ENCODE assay signal across 1 cellular context in genomic region chr21:38229260-38229877, GRCh38.
TF ChIP-seq lines count a peak whose summit lies in the region.

No MANE protein-coding gene starts in this region.

TF ChIP-seq in HEK293, 187 proteins besides CTCF, POLR2A, EP300 and RAD21 (continued from another document and continues in another):
- TF ChIP-seq BCL6B (tag by site-specific recombination; IDR thresholded peaks at IDR 0.05) (no peak), PRDM6 (tag by site-specific recombination; IDR thresholded peaks at IDR 0.05) (no peak), ZNF549 (tag by site-specific recombination; IDR thresholded peaks at IDR 0.05) (peak; percentile 74; the same call in 1 of the 2 replicates), ZNF473 (tag by site-specific recombination; IDR thresholded peaks at IDR 0.05) (no peak), ZNF366 (tag by site-specific recombination; conservative IDR thresholded peaks at IDR 0.05) (no peak), ZBTB1 (tag by site-specific recombination; IDR thresholded peaks at IDR 0.05) (no peak), ZNF416 (tag by site-specific recombination; IDR thresholded peaks at IDR 0.05) (peak; percentile 64; the same call in 1 of the 2 replicates), SETDB1 (IDR thresholded peaks at IDR 0.05; ENCODE audit: insufficient read length, low read length) (peak; percentile 98), ZNF560 (tag by site-specific recombination; IDR thresholded peaks at IDR 0.05; ENCODE audit: borderline replicate concordance) (0 out of 2 replicates have a peak, but pooled peaks have one; percentile 12), REST (tag by site-specific recombination; IDR thresholded peaks at IDR 0.05) (no peak), ZNF837 (tag by site-specific recombination; IDR thresholded peaks at IDR 0.05) (no peak), ZNF555 (tag by site-specific recombination; conservative IDR thresholded peaks at IDR 0.05) (peak; percentile 28), PATZ1 (tag by site-specific recombination; IDR thresholded peaks at IDR 0.05) (no peak), ZNF768 (tag by site-specific recombination; IDR thresholded peaks at IDR 0.05) (no peak), ZNF335 (tag by site-specific recombination; conservative IDR thresholded peaks at IDR 0.05) (no peak), ZNF26 (tag by site-specific recombination; IDR thresholded peaks at IDR 0.05) (peak; percentile 56), ZNF670 (tag by site-specific recombination; IDR thresholded peaks at IDR 0.05; ENCODE audit: low read depth) (no peak), OSR2 (tag by site-specific recombination; IDR thresholded peaks at IDR 0.05) (no peak), SCRT2 (tag by site-specific recombination; IDR thresholded peaks at IDR 0.05) (no peak), ZBTB21 (tag by site-specific recombination; IDR thresholded peaks at IDR 0.05) (no peak), ZNF501 (tag by site-specific recombination; IDR thresholded peaks at IDR 0.05) (no peak), ZNF596 (tag by site-specific recombination; IDR thresholded peaks at IDR 0.05) (no peak), AEBP2 (tag by site-specific recombination; IDR thresholded peaks at IDR 0.05; ENCODE audit: borderline replicate concordance) (no peak), PRDM4 (tag by site-specific recombination; IDR thresholded peaks at IDR 0.05) (no peak), ZFP69B (tag by site-specific recombination; IDR thresholded peaks at IDR 0.05) (no peak), ZNF792 (tag by site-specific recombination; IDR thresholded peaks at IDR 0.05) (no peak), ZNF146 (tag by site-specific recombination; IDR thresholded peaks at IDR 0.05) (no peak), ZFP37 (tag by site-specific recombination; IDR thresholded peaks at IDR 0.05) (0 out of 2 replicates have a peak, but pooled peaks have one; percentile 39), ZNF112 (tag by site-specific recombination; IDR thresholded peaks at IDR 0.05) (peak; percentile 75), ZNF132 (tag by site-specific recombination; IDR thresholded peaks at IDR 0.05; ENCODE audit: borderline replicate concordance) (no peak), FEZF1 (tag by site-specific recombination; IDR thresholded peaks at IDR 0.05) (no peak), ZBTB6 (tag by site-specific recombination; IDR thresholded peaks at IDR 0.05) (no peak), ZNF571 (tag by site-specific recombination; IDR thresholded peaks at IDR 0.05) (no peak), TRIM28 (IDR thresholded peaks at IDR 0.05; ENCODE audit: borderline replicate concordance, low read length) (peak; percentile 100), ZNF404 (tag by site-specific recombination; IDR thresholded peaks at IDR 0.05) (no peak), ZNF350 (tag by site-specific recombination; IDR thresholded peaks at IDR 0.05) (peak; percentile 93), ZNF324 (tag by site-specific recombination; IDR thresholded peaks at IDR 0.05) (no peak), ZNF677 (tag by site-specific recombination; IDR thresholded peaks at IDR 0.05) (0 out of 2 replicates have a peak, but pooled peaks have one; percentile 29), KLF7 (tag by site-specific recombination; IDR thresholded peaks at IDR 0.05; ENCODE audit: borderline replicate concordance) (no peak), ZNF488 (tag by site-specific recombination; IDR thresholded peaks at IDR 0.05) (no peak), ZBTB11 (tag by site-specific recombination; conservative IDR thresholded peaks at IDR 0.05; ENCODE audit: low read depth) (no peak), ZNF16 (tag by site-specific recombination; IDR thresholded peaks at IDR 0.05; ENCODE audit: low read depth) (no peak)
